ENCODE assay signal across 3 cellular contexts in the genomic region with DNA sequence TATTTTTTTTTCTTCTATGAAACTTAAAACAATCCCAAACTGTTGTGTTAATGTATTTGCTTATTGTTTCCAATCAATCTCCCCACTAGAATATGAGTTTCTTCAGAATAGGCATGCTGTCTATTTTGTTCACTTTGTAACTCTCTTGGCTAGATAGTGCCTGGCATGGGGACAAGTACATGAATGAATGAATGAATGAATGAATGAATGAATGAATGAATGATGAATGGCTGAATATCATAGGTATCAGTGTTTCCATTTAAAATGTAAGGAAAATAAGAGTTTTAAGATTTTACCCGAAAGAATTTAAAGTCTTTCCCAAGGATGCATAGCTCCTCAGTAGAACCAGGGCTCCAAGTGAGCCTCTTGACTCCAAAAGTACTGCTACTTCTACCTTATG.
TF ChIP-seq lines count a peak whose summit lies in the region.

No MANE protein-coding gene starts in this region.

TF ChIP-seq in HepG2, 621 proteins besides CTCF, POLR2A, EP300 and RAD21:
- no peak for TF ChIP-seq KLF16 (CRISPR knock-in tag; IDR thresholded peaks at IDR 0.05)
- 0 out of 2 replicates have a peak, but pooled peaks have one; percentile 12 for TF ChIP-seq ZNF24 (IDR thresholded peaks at IDR 0.05)
TF ChIP-seq in HepG2: peak in this region for 1.

TF ChIP-seq in GM12878, 131 proteins besides CTCF, POLR2A, EP300 and RAD21:
- TF ChIP-seq ZNF24 (IDR thresholded peaks at IDR 0.05) (peak; percentile 92), JUNB (IDR thresholded peaks at IDR 0.05) (no peak)

TF ChIP-seq in K562, 482 proteins besides CTCF, POLR2A, EP300 and RAD21:
- TF ChIP-seq, protein P1, sequence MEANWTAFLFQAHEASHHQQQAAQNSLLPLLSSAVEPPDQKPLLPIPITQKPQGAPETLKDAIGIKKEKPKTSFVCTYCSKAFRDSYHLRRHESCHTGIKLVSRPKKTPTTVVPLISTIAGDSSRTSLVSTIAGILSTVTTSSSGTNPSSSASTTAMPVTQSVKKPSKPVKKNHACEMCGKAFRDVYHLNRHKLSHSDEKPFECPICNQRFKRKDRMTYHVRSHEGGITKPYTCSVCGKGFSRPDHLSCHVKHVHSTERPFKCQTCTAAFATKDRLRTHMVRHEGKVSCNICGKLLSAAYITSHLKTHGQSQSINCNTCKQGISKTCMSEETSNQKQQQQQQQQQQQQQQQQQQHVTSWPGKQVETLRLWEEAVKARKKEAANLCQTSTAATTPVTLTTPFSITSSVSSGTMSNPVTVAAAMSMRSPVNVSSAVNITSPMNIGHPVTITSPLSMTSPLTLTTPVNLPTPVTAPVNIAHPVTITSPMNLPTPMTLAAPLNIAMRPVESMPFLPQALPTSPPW (CRISPR knock-in tag; IDR thresholded peaks at IDR 0.05), result no peak
- TF ChIP-seq SMARCA4 (IDR thresholded peaks at IDR 0.05), result no peak
- TF ChIP-seq ZNF24 (IDR thresholded peaks at IDR 0.05), result peak; percentile 59; the same call in 1 of the 2 replicates
